In genomic region chr17:75455896-75456416, GRCh38 we compare ENCODE assay signal across 8 cellular contexts. TPM values are rescaled to one million over a fixed set of nuclear protein-coding genes. Genes with fewer than 3 reads are reported as not detected.
A peak's percentile ranks its signal among the peaks of the same experiment; 100 is the strongest.
DNase-seq lines count a peak whose midpoint lies in the region; ATAC-seq lines count a peak whose summit lies in the region.

No MANE protein-coding gene starts in this region.

- no peaks in the 10 kb centered on the region for H3K9me3 ChIP-seq in ES-I3 (ENCODE audit: control insufficient read depth, insufficient read depth, low read length)

- ATAC-seq in HG02840 (IDR thresholded peaks at IDR 0.05; ENCODE audit: low FRiP score, unreplicated experiment) = peak; percentile 12
- ATAC-seq in activated naive CD4-positive, alpha-beta T cell treated with anti-CD3 and anti-CD28 coated beads, Interleukin-2, amount 50 U/mL, for 72 hours = peak; percentile 20 to 25
- ATAC-seq in GM21576 (IDR thresholded peaks at IDR 0.05; ENCODE audit: unreplicated experiment) = no peak
- ATAC-seq in GM21381 (IDR thresholded peaks at IDR 0.05; ENCODE audit: unreplicated experiment) = no peak

- H3K9me3 Mint-ChIP-seq in activated naive CD4-positive, alpha-beta T cell treated with anti-CD3 and anti-CD28 coated beads, Interleukin-2, amount 50 U/mL, for 72 hours = no peaks in the 10 kb centered on the region
- no peaks in the 10 kb centered on the region for H3K9me3 Mint-ChIP-seq in stimulated activated naive CD8-positive, alpha-beta T cell treated with anti-CD3 and anti-CD28 coated beads, Interleukin-15, Interleukin-2, amounts not matched to agents 100 ng/mL and 50 ng/mL, for 24 hours

- peak overlapping the region; percentile 93 for H3K4me3 Mint-ChIP-seq in stimulated activated naive CD8-positive, alpha-beta T cell treated with anti-CD3 and anti-CD28 coated beads, Interleukin-15, Interleukin-2, amounts not matched to agents 100 ng/mL and 50 ng/mL, for 24 hours

- peak overlapping the region; percentile 31 for H3K4me3 ChIP-seq in iPS-11a (ENCODE audit: low read depth, low read length)

- no peaks in the 10 kb centered on the region for H3K36me3 ChIP-seq in ES-I3 (ENCODE audit: insufficient read depth, low read length)

- no peaks in the 10 kb centered on the region for H3K27me3 Mint-ChIP-seq in stimulated activated naive CD8-positive, alpha-beta T cell treated with anti-CD3 and anti-CD28 coated beads, Interleukin-15, Interleukin-2, amounts not matched to agents 100 ng/mL and 50 ng/mL, for 24 hours

- H3K36me3 Mint-ChIP-seq in activated naive CD4-positive, alpha-beta T cell treated with anti-CD3 and anti-CD28 coated beads, Interleukin-2, amount 50 U/mL, for 72 hours = peaks cover 6 to 7% of the 10 kb centered on the region in 2 donors
- H3K36me3 Mint-ChIP-seq in stimulated activated naive CD8-positive, alpha-beta T cell treated with anti-CD3 and anti-CD28 coated beads, Interleukin-15, Interleukin-2, amounts not matched to agents 100 ng/mL and 50 ng/mL, for 24 hours (ENCODE audit: low read depth) = no peaks in the 10 kb centered on the region

- H3K4me1 Mint-ChIP-seq in stimulated activated naive CD8-positive, alpha-beta T cell treated with anti-CD3 and anti-CD28 coated beads, Interleukin-15, Interleukin-2, amounts not matched to agents 100 ng/mL and 50 ng/mL, for 24 hours (ENCODE audit: low read depth) = peaks cover 36% of the 10 kb centered on the region

- H3K9ac ChIP-seq in ES-I3 (ENCODE audit: low read depth, low read length) = peak overlapping the region; percentile 91

- no peak for DNase-seq in activated naive CD4-positive, alpha-beta T cell treated with anti-CD3 and anti-CD28 coated beads, Interleukin-2, amount 50 U/mL, for 72 hours (ENCODE audit: low spot score in 2 of 2)
- no peak for DNase-seq in NCI-H345 treated with DMSO at 0.1 percent for 48 hours (lab: John Stamatoyannopoulos, UW; ENCODE audit: unreplicated experiment)

- H3K4me1 ChIP-seq in ES-I3 (ENCODE audit: insufficient read depth, low read length) = peaks cover 12% of the 10 kb centered on the region

- H3K27ac Mint-ChIP-seq in activated naive CD4-positive, alpha-beta T cell treated with anti-CD3 and anti-CD28 coated beads, Interleukin-2, amount 50 U/mL, for 72 hours = peak overlapping the region; percentile 90 to 91
- peak overlapping the region; percentile 91 for H3K27ac Mint-ChIP-seq in stimulated activated naive CD8-positive, alpha-beta T cell treated with anti-CD3 and anti-CD28 coated beads, Interleukin-15, Interleukin-2, amounts not matched to agents 100 ng/mL and 50 ng/mL, for 24 hours

RNA-seq across cellular contexts. Expression of gene TMEM94, which starts 0.5 kb away (rescaled TPM):
- total RNA-seq in activated naive CD4-positive, alpha-beta T cell treated with anti-CD3 and anti-CD28 coated beads, Interleukin-2, amount 50 U/mL, for 72 hours = 10 to 100 TPM; 64.5 to 65.2 TPM

RNA-seq across cellular contexts. Expression of gene GRB2, which starts 50.5 kb away (rescaled TPM):
- total RNA-seq in activated naive CD4-positive, alpha-beta T cell treated with anti-CD3 and anti-CD28 coated beads, Interleukin-2, amount 50 U/mL, for 72 hours = 100 to 1,000 TPM; 163 to 180 TPM

RNA-seq across cellular contexts. Expression of gene CASKIN2, which starts 59.4 kb away (rescaled TPM):
- 1 to 10 TPM; 1.7 to 3.5 TPM for total RNA-seq in activated naive CD4-positive, alpha-beta T cell treated with anti-CD3 and anti-CD28 coated beads, Interleukin-2, amount 50 U/mL, for 72 hours

Comparison
In these comparisons a context has a peak if more than half of its experiments do, and no peak if none do; other contexts are left out.
1. ATAC-seq: peak in HG02840 (single experiment) and activated naive CD4-positive, alpha-beta T cell treated with anti-CD3 and anti-CD28 coated beads, Interleukin-2, amount 50 U/mL, for 72 hours (2 of 2); none in GM21576 (single experiment) and GM21381 (single experiment).